ENCODE assay signal across 8 cellular contexts in the genomic region with DNA sequence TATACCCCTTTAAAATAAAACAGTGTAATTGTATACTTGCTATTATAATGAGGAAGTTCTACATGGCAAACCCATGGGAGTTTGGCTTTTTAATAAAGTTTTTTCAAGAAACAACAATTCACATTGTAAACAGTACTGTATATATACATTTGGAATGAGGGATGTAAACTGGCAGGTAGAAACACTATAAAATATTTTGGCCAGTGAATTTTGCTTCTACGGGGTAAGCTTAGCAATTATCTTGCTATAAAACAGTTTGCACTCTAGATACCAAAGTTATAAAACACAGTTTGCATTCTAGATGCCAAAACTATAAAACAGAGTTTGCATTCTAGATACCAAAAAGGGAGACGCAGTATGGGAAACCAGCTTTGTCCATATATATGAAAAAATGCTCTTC.
"Had no signal": no experiment of that assay in that cellular context is flagged by ENCODE, and none has a peak within 500 bp of the region (broad histone marks: within the 10 kb centered on the region; RNA-seq: fewer than 3 reads in every experiment).

No MANE protein-coding gene starts in this region.

- H3K4me3 ChIP-seq: GM23248, HAP-1 had no signal

- H3K27ac ChIP-seq: GM23248 had no signal

- H3K9me3 ChIP-seq: HAP-1 had no signal

- ATAC-seq: HCT116 had no signal

- DNase-seq: GM23248, GOT3, H7, IMR-90, KBM-7 had no signal

- H3K9ac ChIP-seq: GM23248 had no signal

- H2AFZ ChIP-seq: GM23248 had no signal

- FAIRE-seq: HTR-8/SVneo had no signal
